Comparison of ENCODE assay signal across 9 cellular contexts in genomic region chr12:118053071-118053985, GRCh38. TPM values are rescaled to one million over a fixed set of nuclear protein-coding genes. Genes with fewer than 3 reads are reported as not detected.
DNase-seq lines count a peak whose midpoint lies in the region; ATAC-seq and TF ChIP-seq lines count a peak whose summit lies in the region.
"Had no signal": no experiment of that assay in that cellular context is flagged by ENCODE, and none has a peak within 500 bp of the region (broad histone marks: within the 10 kb centered on the region; RNA-seq: fewer than 3 reads in every experiment).

No MANE protein-coding gene starts in this region.

- ATAC-seq in activated naive CD4-positive, alpha-beta T cell treated with anti-CD3 and anti-CD28 coated beads, Interleukin-2, amount 50 U/mL, for 72 hours, result no peak

- no TSS peak for BruUV-seq in mammary epithelial cell (replicated peaks; lab: Mats Ljungman, UMichigan)

- H3K27me3 ChIP-seq in mammary epithelial cell (ENCODE audit: insufficient read depth, low read length) (no peaks in the 10 kb centered on the region), mucosa of stomach (ENCODE audit: control insufficient read depth, insufficient read depth, low read length) (no peaks in the 10 kb centered on the region)

- no peak for TF ChIP-seq CTCF in mammary epithelial cell (conservative IDR thresholded peaks at IDR 0.05 in 1 of 2, IDR thresholded peaks at IDR 0.05 in 1 of 2; ENCODE audit: extremely low read depth in 1 of 2, insufficient read depth in 1 of 2, low read depth in 1 of 2, low read length in 2 of 2)

- no peak for DNase-seq in activated naive CD4-positive, alpha-beta T cell treated with anti-CD3 and anti-CD28 coated beads, Interleukin-2, amount 50 U/mL, for 72 hours (ENCODE audit: low spot score in 2 of 2)
- no peak for DNase-seq in activated naive CD4-positive, alpha-beta T cell treated with Interleukin-2 at 50 U/mL for 16 hours
- DNase-seq in mammary epithelial cell, result no peak
- DNase-seq in activated effector memory CD4-positive, alpha-beta T cell treated with anti-CD3 and anti-CD28 coated beads, Interleukin-2, amount 50 U/mL, for 16 hours, result no peak
- no peak for DNase-seq in cerebellum (ENCODE audit: low spot score)
- DNase-seq in CD1c-positive myeloid dendritic cell (ENCODE audit: extremely low spot score), result no peak
- DNase-seq: glutamatergic neuron had no signal

- in situ Hi-C loops in mammary epithelial cell (cut with MboI; ENCODE audit: low sequenced_read_pairs in 2 of 2), result no loop called here

- H3K36me3 ChIP-seq in mammary epithelial cell (ENCODE audit: insufficient read depth, low read length), result peaks cover 8% of the 10 kb centered on the region
- no peaks in the 10 kb centered on the region for H3K36me3 ChIP-seq in mucosa of stomach (ENCODE audit: control insufficient read depth, insufficient read depth, low read length)
- H3K36me3 ChIP-seq in urinary bladder (ENCODE audit: insufficient read depth), result no peaks in the 10 kb centered on the region

- no peaks in the 10 kb centered on the region for H4K20me1 ChIP-seq in mammary epithelial cell (ENCODE audit: insufficient read depth, low read length)

- H3K9me3 Mint-ChIP-seq in activated naive CD4-positive, alpha-beta T cell treated with anti-CD3 and anti-CD28 coated beads, Interleukin-2, amount 50 U/mL, for 72 hours, result no peaks in the 10 kb centered on the region

- H3K27ac ChIP-seq in mammary epithelial cell (ENCODE audit: insufficient read depth, low read depth, low read length) (peak overlapping the region; percentile 79), urinary bladder (ENCODE audit: low read depth) (peak overlapping the region; percentile 85)

- H3K9ac ChIP-seq in mammary epithelial cell (ENCODE audit: insufficient read depth, low read length) (no peak overlapping the region), mucosa of stomach (ENCODE audit: low read length) (peak overlapping the region; percentile 2)

- dilution Hi-C loops in mammary epithelial cell (cut with HindIII; ENCODE audit: low sequenced_read_pairs), result no loop called here

- H3K4me2 ChIP-seq in mammary epithelial cell (ENCODE audit: insufficient read depth, low read depth, low read length), result peak overlapping the region; percentile 5

- H2AFZ ChIP-seq in mammary epithelial cell (ENCODE audit: low read depth, low read length), result no peak overlapping the region

- peak overlapping the region; percentile 75 to 81 for H3K27ac Mint-ChIP-seq in activated naive CD4-positive, alpha-beta T cell treated with anti-CD3 and anti-CD28 coated beads, Interleukin-2, amount 50 U/mL, for 72 hours

- CTCF ChIA-PET in mammary epithelial cell (lab: Charles Lee; ENCODE audit: low non-redundant PET), result no interaction called here

- H3K4me1 ChIP-seq in mammary epithelial cell (ENCODE audit: insufficient read depth, low read length), result peaks cover 23% of the 10 kb centered on the region
- peaks cover 48% of the 10 kb centered on the region for H3K4me1 ChIP-seq in mucosa of stomach (ENCODE audit: control insufficient read depth, insufficient read depth, low read length)
- peaks cover 2% of the 10 kb centered on the region for H3K4me1 ChIP-seq in urinary bladder (ENCODE audit: insufficient read depth)

- intact Hi-C loops in mammary epithelial cell (cut with micrococcal nuclease), result loop anchor here (2.0 kb wide), 1 partner anchor 49 kb away; no protein-coding TSS in a partner anchor

- H3K9me3 ChIP-seq in mammary epithelial cell (replicated peaks; ENCODE audit: insufficient read depth, low read length) (no peaks in the 10 kb centered on the region), mucosa of stomach (ENCODE audit: control insufficient read depth, low read length) (no peaks in the 10 kb centered on the region)

- no peak overlapping the region for H3K4me3 ChIP-seq in mammary epithelial cell (replicated peaks in 1 of 3; ENCODE audit: insufficient read depth in 1 of 3, low read depth in 2 of 3, low read length in 3 of 3)
- H3K4me3 ChIP-seq in mucosa of stomach (ENCODE audit: low read length), result peak overlapping the region; percentile 6
- no peak overlapping the region for H3K4me3 ChIP-seq in urinary bladder (ENCODE audit: low read depth, low read length)

- H3K79me2 ChIP-seq in mammary epithelial cell (ENCODE audit: insufficient read depth, low read length), result peaks cover 66% of the 10 kb centered on the region

- peaks cover 14 to 39% of the 10 kb centered on the region in 2 donors for H3K36me3 Mint-ChIP-seq in activated naive CD4-positive, alpha-beta T cell treated with anti-CD3 and anti-CD28 coated beads, Interleukin-2, amount 50 U/mL, for 72 hours

- 94% methylated on average over 9 of the region's 10 CpGs for WGBS in mammary epithelial cell (ENCODE audit: low coverage, missing lambda C conversion rate)
- 88% methylated on average over 10 of the region's 10 CpGs for WGBS in urinary bladder

RNA-seq across cellular contexts. Expression of gene WSB2, which starts 7.7 kb away (rescaled TPM):
- 10 to 100 TPM; 39.7 to 61.6 TPM for total RNA-seq in activated naive CD4-positive, alpha-beta T cell treated with anti-CD3 and anti-CD28 coated beads, Interleukin-2, amount 50 U/mL, for 72 hours
- 100 to 1,000 TPM in 1 of 2 donors, 10 to 100 TPM in 1; 93.5 to 165 TPM for total RNA-seq in mammary epithelial cell
- 135 TPM for polyA plus RNA-seq in mammary epithelial cell
- polyA minus RNA-seq in mammary epithelial cell, result 347 TPM
- total RNA-seq in urinary bladder, result 61.3 TPM
- 44.5 TPM for polyA plus RNA-seq in urinary bladder
- 182 TPM for total RNA-seq in cerebellum

RNA-seq across cellular contexts. Expression of gene RFC5, which starts 36.8 kb away (rescaled TPM):
- total RNA-seq in activated naive CD4-positive, alpha-beta T cell treated with anti-CD3 and anti-CD28 coated beads, Interleukin-2, amount 50 U/mL, for 72 hours, result 10 to 100 TPM; 69.6 to 88.0 TPM
- 10 to 100 TPM; 11.5 to 24.0 TPM for total RNA-seq in mammary epithelial cell
- polyA plus RNA-seq in mammary epithelial cell, result 32.6 TPM
- 13.4 TPM for polyA minus RNA-seq in mammary epithelial cell
- total RNA-seq in urinary bladder, result 23.3 TPM
- 12.9 TPM for polyA plus RNA-seq in urinary bladder
- total RNA-seq in cerebellum, result 20.3 TPM

RNA-seq across cellular contexts. Expression of gene VSIG10, which starts 50.5 kb away (rescaled TPM):
- total RNA-seq in activated naive CD4-positive, alpha-beta T cell treated with anti-CD3 and anti-CD28 coated beads, Interleukin-2, amount 50 U/mL, for 72 hours, result 1 to 10 TPM; 2.6 to 6.3 TPM
- 10 to 100 TPM; 11.3 to 16.8 TPM for total RNA-seq in mammary epithelial cell
- polyA plus RNA-seq in mammary epithelial cell, result 9.3 TPM
- 31.3 TPM for polyA minus RNA-seq in mammary epithelial cell
- total RNA-seq in urinary bladder, result 25.6 TPM
- polyA plus RNA-seq in urinary bladder, result 17.8 TPM
- 13.3 TPM for total RNA-seq in cerebellum
